In genomic region chr1:110746644-110747259, GRCh38 we compare ENCODE assay signal across 9 cellular contexts.
A peak's percentile ranks its signal among the peaks of the same experiment; 100 is the strongest.
DNase-seq lines count a peak whose midpoint lies in the region; ATAC-seq, FAIRE-seq and TF ChIP-seq lines count a peak whose summit lies in the region.
"Had no signal": no experiment of that assay in that cellular context is flagged by ENCODE, and none has a peak within 500 bp of the region (broad histone marks: within the 10 kb centered on the region; RNA-seq: fewer than 3 reads in every experiment).

No MANE protein-coding gene starts in this region.

- TF ChIP-seq CTCF in A549 (IDR thresholded peaks at IDR 0.05) (no peak), neural crest cell (conservative IDR thresholded peaks at IDR 0.05) (no peak), vagina (IDR thresholded peaks at IDR 0.05) (no peak)

- H3K27ac Mint-ChIP-seq in activated CD4-positive, alpha-beta T cell treated with anti-CD3 and anti-CD28 coated beads for 36 hours: no peak overlapping the region
- H3K27ac Mint-ChIP-seq in neural crest cell (ENCODE audit: unreplicated experiment): no peak overlapping the region

- peaks cover 2% of the 10 kb centered on the region for H3K9me3 Mint-ChIP-seq in activated CD4-positive, alpha-beta T cell treated with anti-CD3 and anti-CD28 coated beads for 36 hours (ENCODE audit: low read depth)
- no peaks in the 10 kb centered on the region for H3K9me3 Mint-ChIP-seq in neural crest cell

- no peaks in the 10 kb centered on the region for H3K36me3 ChIP-seq in effector memory CD4-positive, alpha-beta T cell (ENCODE audit: control insufficient read depth, insufficient read depth, low read length)
- no peaks in the 10 kb centered on the region for H3K36me3 ChIP-seq in vagina

- H3K27me3 Mint-ChIP-seq in activated CD4-positive, alpha-beta T cell treated with anti-CD3 and anti-CD28 coated beads for 36 hours: peaks cover 12% of the 10 kb centered on the region
- peaks cover 60% of the 10 kb centered on the region for H3K27me3 Mint-ChIP-seq in neural crest cell (ENCODE audit: low read depth)

- H3K4me3 ChIP-seq in A549 (no peak overlapping the region), vagina (no peak overlapping the region)
- no peak overlapping the region for H3K4me3 ChIP-seq in effector memory CD4-positive, alpha-beta T cell (ENCODE audit: insufficient read depth, low read depth, low read length, poor library complexity, severe bottlenecking)

- no peak for ATAC-seq in A549
- ATAC-seq in activated CD4-positive, alpha-beta T cell treated with anti-CD3 and anti-CD28 coated beads for 36 hours: peak; percentile 23
- no peak for ATAC-seq in HG03108 (IDR thresholded peaks at IDR 0.05; ENCODE audit: unreplicated experiment)

- POLR2A ChIA-PET in A549 (lab: Yijun Ruan, JAX): no interaction called here
- POLR2A ChIA-PET in activated CD4-positive, alpha-beta T cell treated with anti-CD3 and anti-CD28 coated beads for 36 hours (lab: Charles Lee): interaction anchor here (1.0 kb wide), 1 partner anchor 152 kb away, joined by 3 read pairs; no protein-coding TSS in a partner anchor

- TF ChIP-seq POLR2A in A549 (IDR thresholded peaks at IDR 0.05; ENCODE audit: low read length): no peak
- no peak for TF ChIP-seq POLR2A in vagina (IDR thresholded peaks at IDR 0.05)

- no peak for FAIRE-seq in A549 (lab: Jason Lieb, UNC)
- FAIRE-seq: G401.6 had no signal

- H3K36me3 Mint-ChIP-seq in activated CD4-positive, alpha-beta T cell treated with anti-CD3 and anti-CD28 coated beads for 36 hours (ENCODE audit: low read depth): no peaks in the 10 kb centered on the region
- no peaks in the 10 kb centered on the region for H3K36me3 Mint-ChIP-seq in neural crest cell (ENCODE audit: low read depth)

- H3K4me3 Mint-ChIP-seq in activated CD4-positive, alpha-beta T cell treated with anti-CD3 and anti-CD28 coated beads for 36 hours: no peak overlapping the region
- H3K4me3 Mint-ChIP-seq in neural crest cell: no peak overlapping the region

- CTCF ChIA-PET in A549 (lab: Yijun Ruan, JAX): interaction anchor here (0.6 to 1.0 kb wide), 2 partner anchors 19 to 112 kb away, joined by 3 read pairs; no protein-coding TSS in a partner anchor
- CTCF ChIA-PET in activated CD4-positive, alpha-beta T cell treated with anti-CD3 and anti-CD28 coated beads for 36 hours (lab: Charles Lee): interaction anchor here (1.2 kb wide), 1 partner anchor 12 kb away, joined by 3 read pairs; no protein-coding TSS in a partner anchor

- intact Hi-C loops in activated CD4-positive, alpha-beta T cell treated with anti-CD3 and anti-CD28 coated beads for 36 hours (cut with DNase I, micrococcal nuclease): loop anchor here in 1 of 2 experiments (2.0 kb wide), 1 partner anchor 590 kb away; no protein-coding TSS in a partner anchor
- intact Hi-C loops in vagina (cut with DNase I): no loop called here

- no peak overlapping the region for H3K27ac ChIP-seq in A549
- no peak overlapping the region for H3K27ac ChIP-seq in effector memory CD4-positive, alpha-beta T cell (ENCODE audit: insufficient read depth, low read length, poor library complexity, severe bottlenecking)
- no peak overlapping the region for H3K27ac ChIP-seq in vagina

- H3K9me3 ChIP-seq in A549: no peaks in the 10 kb centered on the region
- no peaks in the 10 kb centered on the region for H3K9me3 ChIP-seq in effector memory CD4-positive, alpha-beta T cell (ENCODE audit: control insufficient read depth, low read length)
- H3K9me3 ChIP-seq in vagina: no peaks in the 10 kb centered on the region

- H3K4me2 ChIP-seq in A549: no peak overlapping the region

- H3K4me1 ChIP-seq in A549: no peaks in the 10 kb centered on the region
- no peaks in the 10 kb centered on the region for H3K4me1 ChIP-seq in effector memory CD4-positive, alpha-beta T cell (ENCODE audit: control insufficient read depth, insufficient read depth, low read length, poor library complexity, severe bottlenecking)
- H3K4me1 ChIP-seq in vagina: no peaks in the 10 kb centered on the region

- no peak for TF ChIP-seq EP300 in A549 (IDR thresholded peaks at IDR 0.05)

- TF ChIP-seq RAD21 in A549 (conservative IDR thresholded peaks at IDR 0.05 in 1 of 2, IDR thresholded peaks at IDR 0.05 in 1 of 2): no peak

- WGBS in A549 (ENCODE audit: missing lambda C conversion rate): 32% methylated on average over 10 of the region's 10 CpGs

- DNase-seq in A549 (ENCODE audit: low read depth in 1 of 2, low spot score in 1 of 2) (peak in 1 of 2 experiments; percentile 6), HT-29 (ENCODE audit: low spot score) (peak; percentile 56), neural crest cell (ENCODE audit: low read depth, low spot score) (peak; percentile 67), NCI-H2107 (lab: John Stamatoyannopoulos, UW) (no peak), vagina (ENCODE audit: extremely low spot score in 2 of 2) (no peak)
- peak; percentile 79 for DNase-seq in activated CD4-positive, alpha-beta T cell treated with anti-CD3 and anti-CD28 coated beads for 36 hours
- DNase-seq in effector memory CD4-positive, alpha-beta T cell: peak; percentile 3 to 37 (median 20)

- peaks cover 3% of the 10 kb centered on the region for H3K27me3 ChIP-seq in effector memory CD4-positive, alpha-beta T cell (replicated peaks; ENCODE audit: control insufficient read depth, insufficient read depth, low read length, poor library complexity, severe bottlenecking)
- no peaks in the 10 kb centered on the region for H3K27me3 ChIP-seq in vagina

- no peaks in the 10 kb centered on the region for H3K4me1 Mint-ChIP-seq in activated CD4-positive, alpha-beta T cell treated with anti-CD3 and anti-CD28 coated beads for 36 hours
- H3K4me1 Mint-ChIP-seq in neural crest cell: no peaks in the 10 kb centered on the region

TF ChIP-seq in A549, 52 proteins besides CTCF, POLR2A, EP300 and RAD21:
- no peak for TF ChIP-seq ZSCAN20 (CRISPR knock-in tag; IDR thresholded peaks at IDR 0.05)
- no peak for TF ChIP-seq BHLHE40 (IDR thresholded peaks at IDR 0.05; ENCODE audit: low read depth, low read length)
- TF ChIP-seq REST (IDR thresholded peaks at IDR 0.05): peak; percentile 94
- no peak for TF ChIP-seq ZC3H11A (IDR thresholded peaks at IDR 0.05)
- TF ChIP-seq KDM5A (IDR thresholded peaks at IDR 0.05): no peak
- TF ChIP-seq HOXB5 (CRISPR knock-in tag; IDR thresholded peaks at IDR 0.05): no peak
- TF ChIP-seq MAFK (IDR thresholded peaks at IDR 0.05; ENCODE audit: partially characterized antibody): no peak
- no peak for TF ChIP-seq PHF8 (IDR thresholded peaks at IDR 0.05; ENCODE audit: borderline replicate concordance, low read depth)
- TF ChIP-seq HES2 (IDR thresholded peaks at IDR 0.05): no peak
- TF ChIP-seq ATOH8 (CRISPR knock-in tag; IDR thresholded peaks at IDR 0.05; ENCODE audit: low read depth): no peak
- TF ChIP-seq RNF2 (IDR thresholded peaks at IDR 0.05; ENCODE audit: borderline replicate concordance, low read depth): no peak
- TF ChIP-seq EHMT2 (IDR thresholded peaks at IDR 0.05; ENCODE audit: low read depth): 0 out of 2 replicates have a peak, but pooled peaks have one; percentile 61
- no peak for TF ChIP-seq CBX2 (IDR thresholded peaks at IDR 0.05; ENCODE audit: borderline replicate concordance, low read depth)
- no peak for TF ChIP-seq CHD4 (IDR thresholded peaks at IDR 0.05; ENCODE audit: borderline replicate concordance)
- no peak for TF ChIP-seq CBX8 (IDR thresholded peaks at IDR 0.05)
- no peak for TF ChIP-seq HOXB13 (CRISPR knock-in tag; IDR thresholded peaks at IDR 0.05; ENCODE audit: low read depth)

Comparison
In these comparisons a context has a peak if more than half of its experiments do, and no peak if none do; other contexts are left out.
1. DNase-seq: peak in HT-29 (single experiment), activated CD4-positive, alpha-beta T cell treated with anti-CD3 and anti-CD28 coated beads for 36 hours (single experiment), effector memory CD4-positive, alpha-beta T cell (3 of 3) and neural crest cell (single experiment); none in NCI-H2107 (single experiment) and vagina (0 of 2).